11 cellular contexts compared by ENCODE assay signal in the genomic region with DNA sequence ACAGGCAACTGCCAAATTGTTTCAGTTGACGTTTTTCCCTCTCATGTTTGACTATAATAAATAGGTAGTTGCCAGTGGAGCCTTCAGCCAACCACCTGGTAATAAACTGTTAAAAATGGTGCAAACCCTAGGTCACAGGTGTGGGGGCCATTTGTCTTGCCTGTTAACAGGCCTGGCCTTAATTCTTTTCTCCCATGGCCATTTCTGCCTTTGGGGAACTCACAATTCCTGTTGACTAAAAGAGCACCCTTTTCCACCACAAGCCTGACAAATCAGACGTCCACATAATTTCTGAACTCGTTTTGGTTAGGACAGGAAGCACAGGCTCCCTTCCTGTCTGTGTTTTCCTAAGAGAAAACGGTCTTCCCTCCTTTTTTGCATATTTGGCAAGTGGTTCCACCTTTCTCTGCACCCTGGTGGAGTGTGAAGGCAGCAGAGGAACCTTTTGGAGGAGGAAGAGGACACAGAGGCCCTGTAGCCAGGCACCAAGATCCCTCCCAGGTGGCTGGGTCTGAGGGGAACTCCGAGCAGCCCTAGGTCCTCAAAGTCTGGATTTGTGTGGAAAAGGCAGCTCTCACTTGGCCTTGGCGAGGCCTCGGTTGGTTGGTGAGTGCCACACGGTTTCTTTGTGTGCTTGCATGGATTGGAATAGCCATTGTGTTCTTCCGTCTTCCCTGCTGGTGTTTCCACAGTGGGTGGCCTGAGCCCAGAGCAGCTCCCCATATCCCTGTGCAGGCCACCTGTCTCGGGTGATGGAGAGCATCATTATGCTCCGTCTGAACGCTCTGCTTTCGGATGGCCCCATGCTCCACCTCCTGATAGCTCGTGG. TPM values are rescaled to one million over a fixed set of nuclear protein-coding genes. Genes with fewer than 3 reads are reported as not detected.
DNase-seq lines count a peak whose midpoint lies in the region; ATAC-seq and TF ChIP-seq lines count a peak whose summit lies in the region.
"Had no signal": no experiment of that assay in that cellular context is flagged by ENCODE, and none has a peak within 500 bp of the region (broad histone marks: within the 10 kb centered on the region; RNA-seq: fewer than 3 reads in every experiment).

No MANE protein-coding gene starts in this region.

- DNase-seq in activated CD4-positive, alpha-beta T cell treated with anti-CD3 and anti-CD28 coated beads, Interleukin-2, amount 50 U/mL, for 48 hours = peak; percentile 55 to 68
- DNase-seq in naive B cell (no peak), lower leg skin (ENCODE audit: low spot score in 2 of 2) (no peak), NCI-H82 (lab: John Stamatoyannopoulos, UW) (no peak), NCI-H2029 treated with DMSO at 0.1 percent for 48 hours (lab: John Stamatoyannopoulos, UW) (no peak)
- DNase-seq: HFFc6 had no signal

- TF ChIP-seq POLR2A in lower leg skin (IDR thresholded peaks at IDR 0.05) = no peak

- peak overlapping the region; percentile 98 for H3K4me3 ChIP-seq in GM08714 (ENCODE audit: low read length)
- H3K4me3 ChIP-seq in lower leg skin (ENCODE audit: low read depth, poor library complexity, severe bottlenecking) = no peak overlapping the region

- peaks cover 49 to 58% (median 56%) of the 10 kb centered on the region in 3 donors for H3K4me1 Mint-ChIP-seq in naive B cell

- 66 to 69% methylated on average over 14 of the region's 14 CpGs for WGBS in lower leg skin, 2 donors

- TF ChIP-seq CTCF in lower leg skin (IDR thresholded peaks at IDR 0.05) = no peak

- peaks cover 0 to 17% of the 10 kb centered on the region in 2 donors for H3K36me3 Mint-ChIP-seq in naive B cell

- ATAC-seq in HG02798 (IDR thresholded peaks at IDR 0.05; ENCODE audit: poor library complexity, unreplicated experiment) (peak; percentile 22), naive B cell (ENCODE audit: low read depth in 2 of 2) (no peak), GM18517 (IDR thresholded peaks at IDR 0.05; ENCODE audit: unreplicated experiment) (no peak)

- no peaks in the 10 kb centered on the region for H3K27me3 Mint-ChIP-seq in naive B cell

- peak overlapping the region; percentile 83 to 100 (median 99) for H3K4me3 Mint-ChIP-seq in naive B cell
- H3K4me3 Mint-ChIP-seq: HFFc6 had no signal

- H3K27ac Mint-ChIP-seq in naive B cell = peak overlapping the region; percentile 86 to 97 (median 94)
- H3K27ac Mint-ChIP-seq: HFFc6 had no signal

- intact Hi-C loops in lower leg skin (cut with DNase I; ENCODE audit: low total_unique reads) = loop anchor here (10.0 kb wide), 1 partner anchor 64 kb away; no protein-coding TSS in a partner anchor

- H3K9me3 Mint-ChIP-seq in naive B cell = no peaks in the 10 kb centered on the region
- H3K9me3 Mint-ChIP-seq: HFFc6 had no signal

RNA-seq across cellular contexts. Expression of gene IKZF1, which starts 4.0 kb away (rescaled TPM):
- polyA plus RNA-seq in naive B cell (ENCODE audit: low read depth in 6 of 6) = 100 to 1,000 TPM; 127 to 347 (median 205) TPM
- total RNA-seq in lower leg skin = 10 to 100 TPM in 1 of 4 donors, 1 to 10 TPM in 3; 5.3 to 10.8 (median 7.6) TPM
- total RNA-seq: HFFc6, M059J, renal cortical epithelial cell had no signal

Comparison
In these comparisons a context has a peak if more than half of its experiments do, and no peak if none do; other contexts are left out.
1. DNase-seq: peak in activated CD4-positive, alpha-beta T cell treated with anti-CD3 and anti-CD28 coated beads, Interleukin-2, amount 50 U/mL, for 48 hours (2 of 2); none in naive B cell (single experiment), lower leg skin (0 of 2), NCI-H82 (single experiment) and NCI-H2029 treated with DMSO at 0.1 percent for 48 hours (single experiment).